12 cellular contexts compared by ENCODE assay signal in the genomic region with DNA sequence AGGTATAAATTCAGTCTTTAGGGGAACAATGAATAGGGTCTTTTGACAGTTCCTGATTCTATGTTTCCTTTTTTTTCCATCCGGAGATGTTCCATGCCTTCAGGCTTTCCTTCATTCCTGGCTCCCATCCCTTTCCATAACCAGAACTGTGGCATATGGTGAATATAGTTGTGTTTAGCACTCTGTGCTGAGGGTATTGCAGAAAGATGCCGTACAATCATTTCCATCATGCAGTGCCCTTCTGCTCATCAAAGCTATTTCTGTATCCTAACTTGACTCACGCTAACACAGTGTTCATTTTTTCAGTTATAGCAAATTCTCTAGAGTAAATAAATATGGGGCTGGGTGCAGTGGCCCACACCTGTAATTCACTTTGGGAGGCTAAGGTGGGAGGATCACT.
DNase-seq lines count a peak whose midpoint lies in the region; ATAC-seq and TF ChIP-seq lines count a peak whose summit lies in the region.
"Had no signal": no experiment of that assay in that cellular context is flagged by ENCODE, and none has a peak within 500 bp of the region (broad histone marks: within the 10 kb centered on the region; RNA-seq: fewer than 3 reads in every experiment).

No MANE protein-coding gene starts in this region.

- peaks cover 45% of the 10 kb centered on the region for H3K4me1 ChIP-seq in OCI-LY3 (ENCODE audit: low read length)
- H3K4me1 ChIP-seq in hepatocyte (ENCODE audit: insufficient read depth), result peaks cover 21% of the 10 kb centered on the region
- H3K4me1 ChIP-seq in neural progenitor cell, result no peaks in the 10 kb centered on the region

- H3K9ac ChIP-seq in OCI-LY3 (ENCODE audit: low read length) (no peak overlapping the region), neural progenitor cell (no peak overlapping the region)

- H3K79me2 ChIP-seq in OCI-LY3 (ENCODE audit: low read length) (no peaks in the 10 kb centered on the region), hepatocyte (peaks cover 98% of the 10 kb centered on the region), neural progenitor cell (ENCODE audit: low read depth) (peaks cover 87% of the 10 kb centered on the region)

- ATAC-seq in activated T-cell treated with anti-CD3 and anti-CD28 coated beads, Interleukin-2, amount 50 U/mL, for 4 hours, result peak in 1 of 2 donors; percentile 15
- peak; percentile 45 for ATAC-seq in stimulated activated naive CD8-positive, alpha-beta T cell treated with anti-CD3 and anti-CD28 coated beads, Interleukin-15, amount 100 ng/mL, for 72 hours
- ATAC-seq in GM21526 (IDR thresholded peaks at IDR 0.05; ENCODE audit: low FRiP score, unreplicated experiment), result no peak

- peak overlapping the region; percentile 38 for H3K4me3 Mint-ChIP-seq in activated T-cell treated with anti-CD3 and anti-CD28 coated beads, Interleukin-2, amount 50 U/mL, for 4 hours
- peak overlapping the region; percentile 53 to 58 for H3K4me3 Mint-ChIP-seq in stimulated activated naive CD8-positive, alpha-beta T cell treated with anti-CD3 and anti-CD28 coated beads, Interleukin-15, amount 100 ng/mL, for 72 hours
- H3K4me3 Mint-ChIP-seq in neural progenitor cell, result no peak overlapping the region

- H3K4me2 ChIP-seq in OCI-LY3 (ENCODE audit: low read length), result peak overlapping the region; percentile 24
- no peak overlapping the region for H3K4me2 ChIP-seq in hepatocyte
- no peak overlapping the region for H3K4me2 ChIP-seq in neural progenitor cell

- H3K4me3 ChIP-seq in OCI-LY3 (ENCODE audit: low read length) (no peak overlapping the region), hepatocyte (no peak overlapping the region), neural progenitor cell (no peak overlapping the region)
- H3K4me3 ChIP-seq: skin epidermis had no signal

- peak overlapping the region in 1 of 2 donors; percentile 79 for H3K27ac Mint-ChIP-seq in stimulated activated naive CD8-positive, alpha-beta T cell treated with anti-CD3 and anti-CD28 coated beads, Interleukin-15, amount 100 ng/mL, for 72 hours
- no peak overlapping the region for H3K27ac Mint-ChIP-seq in neural progenitor cell

- no peaks in the 10 kb centered on the region for H3K9me3 ChIP-seq in OCI-LY3 (ENCODE audit: insufficient read depth, low read length)
- H3K9me3 ChIP-seq in hepatocyte (ENCODE audit: low read depth), result no peaks in the 10 kb centered on the region
- no peaks in the 10 kb centered on the region for H3K9me3 ChIP-seq in neural progenitor cell (ENCODE audit: low read depth)

- H3K9me3 Mint-ChIP-seq in activated T-cell treated with anti-CD3 and anti-CD28 coated beads, Interleukin-2, amount 50 U/mL, for 4 hours, result no peaks in the 10 kb centered on the region
- H3K9me3 Mint-ChIP-seq in stimulated activated naive CD8-positive, alpha-beta T cell treated with anti-CD3 and anti-CD28 coated beads, Interleukin-15, amount 100 ng/mL, for 72 hours, result no peaks in the 10 kb centered on the region
- H3K9me3 Mint-ChIP-seq in neural progenitor cell, result no peaks in the 10 kb centered on the region

- no peaks in the 10 kb centered on the region for H3K9me2 ChIP-seq in hepatocyte (replicated peaks; ENCODE audit: insufficient read depth)

- H3K27me3 ChIP-seq in OCI-LY3 (ENCODE audit: low read depth, low read length) (no peaks in the 10 kb centered on the region), hepatocyte (no peaks in the 10 kb centered on the region), neural progenitor cell (no peaks in the 10 kb centered on the region)

- H3K36me3 ChIP-seq in OCI-LY3 (replicated peaks; ENCODE audit: low read depth, low read length) (no peaks in the 10 kb centered on the region), hepatocyte (replicated peaks; ENCODE audit: insufficient read depth, low read depth) (no peaks in the 10 kb centered on the region), neural progenitor cell (no peaks in the 10 kb centered on the region)

- H3K27ac ChIP-seq in OCI-LY3 (ENCODE audit: low read length), result no peak overlapping the region
- peak overlapping the region; percentile 51 for H3K27ac ChIP-seq in hepatocyte
- no peak overlapping the region for H3K27ac ChIP-seq in neural progenitor cell
- H3K27ac ChIP-seq: RWPE1 had no signal

- peaks cover 4% of the 10 kb centered on the region for H3K36me3 Mint-ChIP-seq in activated T-cell treated with anti-CD3 and anti-CD28 coated beads, Interleukin-2, amount 50 U/mL, for 4 hours (ENCODE audit: insufficient read depth)
- peaks cover 7% of the 10 kb centered on the region for H3K36me3 Mint-ChIP-seq in neural progenitor cell

- no peaks in the 10 kb centered on the region for H3F3A ChIP-seq in neural progenitor cell (ENCODE audit: low read depth)

- TF ChIP-seq CTCF in OCI-LY3 (IDR thresholded peaks at IDR 0.05; ENCODE audit: low read depth, low read length), result no peak
- no peak for TF ChIP-seq CTCF in hepatocyte (IDR thresholded peaks at IDR 0.05; ENCODE audit: poor library complexity)
- no peak for TF ChIP-seq CTCF in neural progenitor cell (IDR thresholded peaks at IDR 0.05)

- WGBS in hepatocyte (ENCODE audit: low lambda C conversion rate, missing lambda C conversion rate), result 95% methylated on average over 3 of the region's 3 CpGs

- H2AFZ ChIP-seq in OCI-LY3 (ENCODE audit: low read depth, low read length) (no peak overlapping the region), hepatocyte (no peak overlapping the region), neural progenitor cell (replicated peaks) (no peak overlapping the region)

- no peaks in the 10 kb centered on the region for H3K27me3 Mint-ChIP-seq in activated T-cell treated with anti-CD3 and anti-CD28 coated beads, Interleukin-2, amount 50 U/mL, for 4 hours (ENCODE audit: low read depth)
- no peaks in the 10 kb centered on the region for H3K27me3 Mint-ChIP-seq in stimulated activated naive CD8-positive, alpha-beta T cell treated with anti-CD3 and anti-CD28 coated beads, Interleukin-15, amount 100 ng/mL, for 72 hours
- peaks cover 3% of the 10 kb centered on the region for H3K27me3 Mint-ChIP-seq in neural progenitor cell (ENCODE audit: insufficient read depth, low read depth)

- H4K20me1 ChIP-seq in OCI-LY3 (ENCODE audit: insufficient read depth, low read length) (no peaks in the 10 kb centered on the region), hepatocyte (ENCODE audit: insufficient read depth, poor library complexity, severe bottlenecking) (peaks cover 86% of the 10 kb centered on the region), neural progenitor cell (ENCODE audit: low read depth) (peaks cover 31% of the 10 kb centered on the region)

- DNase-seq in activated T-cell treated with anti-CD3 and anti-CD28 coated beads, Interleukin-2, amount 50 U/mL, for 4 hours, result no peak
- DNase-seq in activated T-cell treated with anti-CD3 and anti-CD28 coated beads, Interleukin-2, amount 50 U/mL, for 48 hours, result no peak
- no peak for DNase-seq in hepatocyte (ENCODE audit: low spot score)
- DNase-seq in stimulated activated naive CD8-positive, alpha-beta T cell treated with anti-CD3 and anti-CD28 coated beads, Interleukin-15, amount 100 ng/mL, for 72 hours, result no peak
- DNase-seq in T1000 (lab: John Stamatoyannopoulos, UW), result no peak
- DNase-seq in neural progenitor cell (ENCODE audit: low spot score), result no peak
- DNase-seq: DMS53, NCI-H2081 treated with DMSO at 0.1 percent for 48 hours had no signal

- peaks cover 86% of the 10 kb centered on the region for H3K4me1 Mint-ChIP-seq in activated T-cell treated with anti-CD3 and anti-CD28 coated beads, Interleukin-2, amount 50 U/mL, for 4 hours (ENCODE audit: low read depth)
- H3K4me1 Mint-ChIP-seq in stimulated activated naive CD8-positive, alpha-beta T cell treated with anti-CD3 and anti-CD28 coated beads, Interleukin-15, amount 100 ng/mL, for 72 hours, result peaks cover 93% of the 10 kb centered on the region
- H3K4me1 Mint-ChIP-seq in neural progenitor cell, result peaks cover 24% of the 10 kb centered on the region
